Comparison of ENCODE assay signal across 21 cellular contexts in genomic region chr1:29282135-29282923, GRCh38. TPM values are rescaled to one million over a fixed set of nuclear protein-coding genes. Genes with fewer than 3 reads are reported as not detected.
DNase-seq lines count a peak whose midpoint lies in the region; ATAC-seq, FAIRE-seq and TF ChIP-seq lines count a peak whose summit lies in the region.
"Had no signal": no experiment of that assay in that cellular context is flagged by ENCODE, and none has a peak within 500 bp of the region (broad histone marks: within the 10 kb centered on the region; RNA-seq: fewer than 3 reads in every experiment).

No MANE protein-coding gene starts in this region.

- no TSS peak for BruUV-seq in IMR-90 (replicated peaks; lab: Mats Ljungman, UMichigan)

- H3K4me2 ChIP-seq in DOHH2 (ENCODE audit: low read length), result no peak overlapping the region; the same call in 1 of the 2 replicates
- H3K4me2 ChIP-seq in IMR-90 (ENCODE audit: low read depth, low read length), result no peak overlapping the region

- no peak overlapping the region for H2BK120ac ChIP-seq in IMR-90 (ENCODE audit: low read depth, low read length)

- no peaks in the 10 kb centered on the region for H3K27me3 ChIP-seq in DOHH2 (ENCODE audit: control insufficient read depth, low read length)
- no peaks in the 10 kb centered on the region for H3K27me3 ChIP-seq in IMR-90 (ENCODE audit: control insufficient read depth, insufficient read depth, low read length)
- no peaks in the 10 kb centered on the region for H3K27me3 ChIP-seq in small intestine (ENCODE audit: control insufficient read depth in 2 of 2, insufficient read depth in 2 of 2, low read length in 2 of 2)
- no peaks in the 10 kb centered on the region for H3K27me3 ChIP-seq in HAP-1 (ENCODE audit: low read depth)
- H3K27me3 ChIP-seq: heart right ventricle, tibial artery had no signal

- H3K79me1 ChIP-seq in IMR-90 (ENCODE audit: low read depth in 1 of 2, low read length in 2 of 2), result no peaks in the 10 kb centered on the region; a peak in 1 of 4 replicates

- FAIRE-seq in small intestine (lab: Jason Lieb, UNC), result no peak

- no peak overlapping the region for H2AK9ac ChIP-seq in IMR-90 (replicated peaks; ENCODE audit: low read depth, low read length, poor library complexity)

- TF ChIP-seq CTCF in DOHH2 (IDR thresholded peaks at IDR 0.05; ENCODE audit: low read depth, low read length, poor library complexity, severe bottlenecking) (no peak), IMR-90 (conservative IDR thresholded peaks at IDR 0.05; ENCODE audit: low read depth, low read length) (no peak)

- TF ChIP-seq POLR2A in IMR-90 (IDR thresholded peaks at IDR 0.05; ENCODE audit: low read depth, low read length), result no peak

- ATAC-seq in IMR-90 (ENCODE audit: low read depth), result no peak
- ATAC-seq: PC-3 had no signal

- no peak for DNase-seq in IMR-90
- DNase-seq in ecto neural progenitor cell (ENCODE audit: low spot score), result peak; percentile 26
- DNase-seq in myocyte (ENCODE audit: low read depth), result peak; percentile 31
- no peak for DNase-seq in NCI-H774 (lab: John Stamatoyannopoulos, UW)
- no peak for DNase-seq in medulla oblongata (ENCODE audit: extremely low spot score)
- DNase-seq in small intestine, result no peak
- no peak for DNase-seq in HAP-1 (ENCODE audit: low spot score in 2 of 2)
- DNase-seq: activated CD8-positive, alpha-beta memory T cell treated with anti-CD3 and anti-CD28 coated beads, Interleukin-2, amount 50 U/mL, for 48 hours; effector memory CD4-positive, alpha-beta T cell; GDM1; GM23248; left ventricle myocardium inferior; NCI-H1092; NCI-H1930; stimulated activated naive CD8-positive, alpha-beta T cell treated with anti-CD3 and anti-CD28 coated beads, Interleukin-15, amount 100 ng/mL, for 72 hours; T1000; tibial artery had no signal

- no peak overlapping the region for H3K4ac ChIP-seq in IMR-90 (ENCODE audit: low read depth, low read length)

- no peak overlapping the region for H3K14ac ChIP-seq in IMR-90 (replicated peaks; ENCODE audit: low read depth, low read length)

- no peak for TF ChIP-seq RAD21 in IMR-90 (IDR thresholded peaks at IDR 0.05; ENCODE audit: low read length)

- H3K79me2 ChIP-seq in DOHH2 (ENCODE audit: control insufficient read depth, low read length), result no peaks in the 10 kb centered on the region

- no peak overlapping the region for H2BK5ac ChIP-seq in IMR-90 (ENCODE audit: low read depth, low read length, poor library complexity, severe bottlenecking)

- no peak overlapping the region for H4K8ac ChIP-seq in IMR-90 (ENCODE audit: low read depth in 2 of 2, low read length in 2 of 2)

- H3K9me1 ChIP-seq in IMR-90 (ENCODE audit: insufficient read depth, low read length), result peaks cover 8% of the 10 kb centered on the region

- CTCF ChIA-PET in IMR-90 (lab: Yijun Ruan, JAX), result no interaction called here

- no peak overlapping the region for H3K9ac ChIP-seq in IMR-90 (ENCODE audit: low read depth, low read length)
- H3K9ac ChIP-seq: GM23248 had no signal

- no peak overlapping the region for H3K18ac ChIP-seq in IMR-90 (ENCODE audit: low read depth, low read length)

- no peaks in the 10 kb centered on the region for H3F3A ChIP-seq in DOHH2 (ENCODE audit: control insufficient read depth, insufficient read depth)

- H3K4me3 ChIP-seq in DOHH2 (ENCODE audit: low read length) (0 out of 2 replicates have a peak overlapping the region, but pooled peaks have one; percentile 64), IMR-90 (ENCODE audit: insufficient read depth, low read depth, low read length) (no peak overlapping the region), small intestine (ENCODE audit: low read depth in 1 of 2, low read length in 2 of 2) (no peak overlapping the region), HAP-1 (no peak overlapping the region)
- H3K4me3 ChIP-seq: GM23248, heart right ventricle, left ventricle myocardium inferior, mucosa of descending colon, tibial artery had no signal

- no peaks in the 10 kb centered on the region for H3K9me2 ChIP-seq in DOHH2 (replicated peaks; ENCODE audit: control insufficient read depth, low read length)

- H3K36me3 ChIP-seq in DOHH2 (ENCODE audit: control insufficient read depth, low read length) (no peaks in the 10 kb centered on the region), IMR-90 (ENCODE audit: control insufficient read depth, insufficient read depth, low read length) (no peaks in the 10 kb centered on the region; the same call in 1 of the 2 replicates), small intestine (ENCODE audit: control insufficient read depth in 2 of 2, insufficient read depth in 2 of 2, low read length in 2 of 2) (no peaks in the 10 kb centered on the region), HAP-1 (replicated peaks) (peaks cover 31% of the 10 kb centered on the region)
- H3K36me3 ChIP-seq: left ventricle myocardium inferior had no signal

- H2AK5ac ChIP-seq in IMR-90 (ENCODE audit: low read depth, low read length), result no peak overlapping the region

- intact Hi-C loops in IMR-90 (cut with micrococcal nuclease), result no loop called here

- H4K20me1 ChIP-seq in DOHH2 (ENCODE audit: control insufficient read depth, insufficient read depth, low read depth, low read length), result no peaks in the 10 kb centered on the region
- no peaks in the 10 kb centered on the region for H4K20me1 ChIP-seq in IMR-90 (ENCODE audit: insufficient read depth, low read length)

- dilution Hi-C loops in IMR-90 (cut with HindIII; ENCODE audit: low sequenced_read_pairs, unreplicated experiment), result no loop called here

- H2BK20ac ChIP-seq in IMR-90 (ENCODE audit: low read depth, low read length), result no peak overlapping the region

- H3K4me1 ChIP-seq in DOHH2 (ENCODE audit: control insufficient read depth, low read length) (peaks cover 19% of the 10 kb centered on the region), IMR-90 (ENCODE audit: control insufficient read depth, insufficient read depth, low read length) (0 out of 2 replicates have a peak, but pooled peaks cover 3% of the 10 kb centered on the region), small intestine (ENCODE audit: control insufficient read depth in 2 of 2, insufficient read depth in 1 of 2, low read depth in 1 of 2, low read length in 1 of 2) (no peaks in the 10 kb centered on the region), HAP-1 (peaks cover 5% of the 10 kb centered on the region)
- H3K4me1 ChIP-seq: left ventricle myocardium inferior, tibial artery had no signal

- no peak overlapping the region for H4K5ac ChIP-seq in IMR-90 (ENCODE audit: low read depth, low read length)

- WGBS in IMR-90 (ENCODE audit: extremely low coverage in 2 of 2, insufficient read length in 1 of 2), 2 experiments, result 93% methylated on average over 11 of the region's 19 CpGs; no CpG with 5 or more reads in 1 of the 2 experiments
- WGBS in small intestine, 3 donors, result 87 to 92% (median 90%) methylated on average over 19 of the region's 19 CpGs

- H3K9me3 ChIP-seq in DOHH2 (ENCODE audit: control insufficient read depth, insufficient read depth, low read length), result no peaks in the 10 kb centered on the region
- H3K9me3 ChIP-seq in IMR-90 (ENCODE audit: control insufficient read depth, insufficient read depth, low read length), result no peaks in the 10 kb centered on the region
- no peaks in the 10 kb centered on the region for H3K9me3 ChIP-seq in small intestine (ENCODE audit: control insufficient read depth, low read depth)
- H3K9me3 ChIP-seq in HAP-1, result no peaks in the 10 kb centered on the region
- H3K9me3 ChIP-seq: heart right ventricle, left ventricle myocardium inferior, mucosa of descending colon, tibial artery had no signal

- no peak overlapping the region for H3K56ac ChIP-seq in IMR-90 (ENCODE audit: extremely low read depth, insufficient read depth, low read length)

- in situ Hi-C loops in IMR-90 (cut with MboI; ENCODE audit: low sequenced_read_pairs), result no loop called here
- in situ Hi-C loops in HAP-1 (cut with MboI; ENCODE audit: low sequenced_read_pairs), result no loop called here

- no peak overlapping the region for H4K91ac ChIP-seq in IMR-90 (ENCODE audit: insufficient read depth, low read depth, low read length)

- POLR2A ChIA-PET in IMR-90 (lab: Charles Lee; ENCODE audit: unreplicated experiment), result no interaction called here

- no peak overlapping the region for H3K23ac ChIP-seq in IMR-90 (ENCODE audit: low read depth, low read length)

- no peak overlapping the region for H2BK15ac ChIP-seq in IMR-90 (ENCODE audit: low read depth, low read length)

- peak overlapping the region; percentile 52 for H2AFZ ChIP-seq in IMR-90 (replicated peaks; ENCODE audit: low read length, poor library complexity)
- H2AFZ ChIP-seq: GM23248 had no signal

- H3K27ac ChIP-seq in DOHH2 (ENCODE audit: low read depth, low read length) (no peak overlapping the region), IMR-90 (ENCODE audit: insufficient read depth, low read length) (no peak overlapping the region), small intestine (ENCODE audit: low read depth in 1 of 2, low read length in 1 of 2) (no peak overlapping the region)
- H3K27ac ChIP-seq: GM23248, heart right ventricle, left ventricle myocardium inferior, tibial artery had no signal

TF ChIP-seq in IMR-90, 13 proteins besides CTCF, POLR2A, EP300 and RAD21 (continues in another document):
- no peak for TF ChIP-seq MXI1 (IDR thresholded peaks at IDR 0.05; ENCODE audit: borderline replicate concordance, low read depth, low read length)
- TF ChIP-seq MAZ (IDR thresholded peaks at IDR 0.05; ENCODE audit: borderline replicate concordance, low read depth, low read length), result no peak
- TF ChIP-seq CHD1 (IDR thresholded peaks at IDR 0.05; ENCODE audit: low read depth, low read length), result no peak
- no peak for TF ChIP-seq RCOR1 (IDR thresholded peaks at IDR 0.05; ENCODE audit: insufficient replicate concordance, low read length)

RNA-seq across cellular contexts. Expression of gene PTPRU, which starts 46.0 kb away (rescaled TPM):
- 5.0 and 7.0 TPM in 2 replicates for total RNA-seq in IMR-90 (2012; rRNA removed)
- polyA plus RNA-seq in IMR-90 (2012; rRNA removed), result 10.7 and 10.8 TPM in 2 replicates
- 12.3 and 16.6 TPM in 2 replicates for polyA plus RNA-seq in IMR-90 (2012; cell fraction: cytosol; rRNA removed)
- 18.5 and 56.4 TPM in 2 replicates for polyA plus RNA-seq in IMR-90 (2012; cell fraction: nucleus; rRNA removed; ENCODE audit: low replicate concordance)
- total RNA-seq in myocyte, result 21.5 and 25.8 TPM in 2 replicates
- 21.4 TPM for polyA plus RNA-seq in myocyte (2012)
- polyA plus RNA-seq in small intestine, result 1 to 10 TPM in 1 of 3 donors, under 1 TPM in 1, not detected in 1; 0.27 to 4.3 TPM

RNA-seq across cellular contexts. Expression of gene MECR, which starts 51.6 kb away (rescaled TPM):
- total RNA-seq in IMR-90 (2012; rRNA removed), result 19.2 and 20.3 TPM in 2 replicates
- 24.8 and 38.1 TPM in 2 replicates for polyA plus RNA-seq in IMR-90 (2012; rRNA removed)
- 15.9 and 19.6 TPM in 2 replicates for polyA plus RNA-seq in IMR-90 (2012; cell fraction: cytosol; rRNA removed)
- 25.0 and 29.9 TPM in 2 replicates for polyA plus RNA-seq in IMR-90 (2012; cell fraction: nucleus; rRNA removed; ENCODE audit: low replicate concordance)
- total RNA-seq in myocyte, result 26.8 and 29.7 TPM in 2 replicates
- polyA plus RNA-seq in myocyte (2012), result 43.0 TPM
- polyA plus RNA-seq in small intestine, result 10 to 100 TPM in 2 of 3 donors, 1 to 10 TPM in 1; 9.7 to 20.0 (median 19.2) TPM

Comparison
In these comparisons a context has a peak if more than half of its experiments do, and no peak if none do; other contexts are left out.
1. DNase-seq: peak in ecto neural progenitor cell (single experiment) and myocyte (single experiment); none in IMR-90 (single experiment), NCI-H774 (single experiment), medulla oblongata (single experiment), small intestine (single experiment) and HAP-1 (0 of 2).